Comparison of ENCODE assay signal across 9 cellular contexts in genomic region chr3:61552704-61553103, GRCh38. TPM values are rescaled to one million over a fixed set of nuclear protein-coding genes. Genes with fewer than 3 reads are reported as not detected.
A peak's percentile ranks its signal among the peaks of the same experiment; 100 is the strongest.
DNase-seq lines count a peak whose midpoint lies in the region; ATAC-seq and TF ChIP-seq lines count a peak whose summit lies in the region.
"Not testable (repeated sequence)": the region's sequence is repeated elsewhere in the genome, so short reads cannot be mapped to it uniquely, and the experiment has no call there.
"Had no signal": no experiment of that assay in that cellular context is flagged by ENCODE, and none has a peak within 500 bp of the region (broad histone marks: within the 10 kb centered on the region; RNA-seq: fewer than 3 reads in every experiment).

No MANE protein-coding gene starts in this region.

- H3K4me2 ChIP-seq in GM23338, result not testable (repeated sequence)

- TF ChIP-seq CTCF in GM23338 (conservative IDR thresholded peaks at IDR 0.05; ENCODE audit: low read depth in 2 of 2); esophagus muscularis mucosa (IDR thresholded peaks at IDR 0.05); liver (IDR thresholded peaks at IDR 0.05; ENCODE audit: low read depth, low read length, missing input control): not testable (repeated sequence)

- H2AFZ ChIP-seq in GM23338, result 0 out of 2 replicates have a peak overlapping the region, but pooled peaks have one; percentile 14

- WGBS in esophagus muscularis mucosa, result 94% methylated on average over 8 of the region's 8 CpGs
- 37% methylated on average over 8 of the region's 8 CpGs for WGBS in liver

- H3K27ac Mint-ChIP-seq in GM23338, result not testable (repeated sequence)

- DNase-seq in GM23338 (ENCODE audit: low spot score), result not testable (repeated sequence)
- DNase-seq in esophagus muscularis mucosa (ENCODE audit: extremely low spot score) (peak; percentile 19), left lobe of liver (ENCODE audit: low spot score) (peak; percentile 78)

- H3K79me2 ChIP-seq in GM23338 (replicated peaks; ENCODE audit: insufficient read depth), result not testable (repeated sequence)

- not testable (repeated sequence) for H3K36me3 ChIP-seq in GM23338 (ENCODE audit: insufficient read depth); esophagus muscularis mucosa; liver (ENCODE audit: control insufficient read depth in 4 of 4, insufficient read depth in 3 of 4, low read depth in 1 of 4, low read length in 3 of 4)

- not testable (repeated sequence) for H3K27ac ChIP-seq in GM23338 (ENCODE audit: low read depth); esophagus muscularis mucosa (replicated peaks in 1 of 4)
- H3K27ac ChIP-seq in liver (ENCODE audit: low read depth in 1 of 2, low read length in 2 of 2), result peak overlapping the region in 1 of 2 donors; percentile 31

- not testable (repeated sequence) for ATAC-seq in GM23338
- ATAC-seq in left lobe of liver, result peak; percentile 79

- not testable (repeated sequence) for H3K9me3 Mint-ChIP-seq in GM23338

- intact Hi-C loops in esophagus muscularis mucosa (cut with DNase I), result loop anchor here (10.0 kb wide), 1 partner anchor 298 kb away; the partner anchor contains the start of gene FHIT

- H3F3A ChIP-seq in GM23338 (replicated peaks; ENCODE audit: low read depth), result not testable (repeated sequence)

- H3K4me3 Mint-ChIP-seq in GM23338, result not testable (repeated sequence)

- H3K9ac ChIP-seq in liver (ENCODE audit: low read depth in 1 of 2, low read length in 2 of 2), result not testable (repeated sequence)

- H3K9me3 ChIP-seq in esophagus muscularis mucosa; liver (ENCODE audit: control insufficient read depth in 4 of 4, low read length in 3 of 4): not testable (repeated sequence)

- not testable (repeated sequence) for TF ChIP-seq POLR2A in esophagus muscularis mucosa (IDR thresholded peaks at IDR 0.05; ENCODE audit: low read depth)

- H3K4me1 Mint-ChIP-seq in GM23338, result not testable (repeated sequence)

- not testable (repeated sequence) for H3K9me2 ChIP-seq in GM23338 (ENCODE audit: insufficient read depth)

- H3K36me3 Mint-ChIP-seq in GM23338 (ENCODE audit: low read depth), result not testable (repeated sequence)

- H3K27me3 ChIP-seq in GM23338 (ENCODE audit: insufficient read depth); esophagus muscularis mucosa; liver (ENCODE audit: control insufficient read depth in 4 of 4, insufficient read depth in 4 of 4, low read length in 3 of 4): not testable (repeated sequence)

- not testable (repeated sequence) for H4K20me1 ChIP-seq in GM23338 (replicated peaks; ENCODE audit: insufficient read depth)

- H3K4me3 ChIP-seq in GM23338; esophagus muscularis mucosa; liver (ENCODE audit: low read depth in 1 of 3, low read length in 3 of 3): not testable (repeated sequence)

- not testable (repeated sequence) for TF ChIP-seq RAD21 in liver (IDR thresholded peaks at IDR 0.05)

- not testable (repeated sequence) for H3K27me3 Mint-ChIP-seq in GM23338 (ENCODE audit: insufficient read depth, low read depth, poor library complexity)

- not testable (repeated sequence) for TF ChIP-seq EP300 in esophagus muscularis mucosa (IDR thresholded peaks at IDR 0.05)

- H3K4me1 ChIP-seq in GM23338 (ENCODE audit: insufficient read depth); esophagus muscularis mucosa; liver (ENCODE audit: control insufficient read depth in 4 of 4, insufficient read depth in 4 of 4, low read length in 3 of 4): not testable (repeated sequence)

TF ChIP-seq in liver, 16 proteins besides CTCF, POLR2A, EP300 and RAD21:
- peak; percentile 62 for TF ChIP-seq RXRA (IDR thresholded peaks at IDR 0.05)
- peak in 1 of 2 donors; percentile 38 for TF ChIP-seq HNF4A (conservative IDR thresholded peaks at IDR 0.05)
- TF ChIP-seq JUND (IDR thresholded peaks at IDR 0.05), result peak in 1 of 2 donors; percentile 20
- peak; percentile 83 for TF ChIP-seq YY1 (IDR thresholded peaks at IDR 0.05)
TF ChIP-seq in liver: peak in this region for 4; not testable (repeated sequence) for 12.

RNA-seq across cellular contexts. Expression of gene PTPRG, which starts 8.7 kb away (rescaled TPM):
- 117 and 131 TPM in 2 replicates for total RNA-seq in GM23338 (2014; rRNA removed; shearing (Covaris generic))
- polyA plus RNA-seq in GM23338 (2016; fragmentation: Nextera tagmentation; extraction: Ambion mirVana) (18.4 and 24.4 TPM in 2 replicates), liver (1 to 10 TPM; 3.6 to 5.1 TPM)
- total RNA-seq in esophagus muscularis mucosa (10 to 100 TPM; 51.9 to 56.8 (median 54.4) TPM), left lobe of liver (15.6 TPM), liver (10 to 100 TPM; 11.2 to 35.6 TPM)
- total RNA-seq: CD4-positive, alpha-beta memory T cell; CD4-positive, CD25-positive, alpha-beta regulatory T cell; CD8-positive, alpha-beta memory T cell; CD8-positive, alpha-beta T cell had no signal
- polyA plus RNA-seq: CD14-positive monocyte; CD4-positive, alpha-beta memory T cell; CD4-positive, CD25-positive, alpha-beta regulatory T cell; CD8-positive, alpha-beta memory T cell had no signal
